12 cellular contexts compared by ENCODE assay signal in genomic region chr6:159633196-159633595, GRCh38. TPM values are rescaled to one million over a fixed set of nuclear protein-coding genes. Genes with fewer than 3 reads are reported as not detected.
DNase-seq lines count a peak whose midpoint lies in the region; ATAC-seq and TF ChIP-seq lines count a peak whose summit lies in the region.
"Had no signal": no experiment of that assay in that cellular context is flagged by ENCODE, and none has a peak within 500 bp of the region (broad histone marks: within the 10 kb centered on the region; RNA-seq: fewer than 3 reads in every experiment).

No MANE protein-coding gene starts in this region.

- ATAC-seq in psoas muscle: no peak
- no peak for ATAC-seq in HG02588 (IDR thresholded peaks at IDR 0.05; ENCODE audit: unreplicated experiment)

- peak; percentile 1 for DNase-seq in SIG-M5 treated with dmso at 0.1 percent for 504 hours (lab: John Stamatoyannopoulos, UW; ENCODE audit: unreplicated experiment)
- no peak for DNase-seq in SIG-M5 (lab: John Stamatoyannopoulos, UW)
- DNase-seq in cardiac fibroblast (ENCODE audit: low read depth in 2 of 2): peak; percentile 15 to 35
- DNase-seq in psoas muscle: no peak
- DNase-seq in GDM1 (lab: John Stamatoyannopoulos, UW): no peak
- no peak for DNase-seq in occipital lobe (lab: John Stamatoyannopoulos, UW)
- DNase-seq: activated CD8-positive, alpha-beta memory T cell treated with anti-CD3 and anti-CD28 coated beads, Interleukin-2, amount 50 U/mL, for 4 hours; CD4-positive, alpha-beta T cell; NCI-H446 treated with DMSO at 0.1 percent for 48 hours had no signal

- H3K27ac ChIP-seq in psoas muscle: no peak overlapping the region

- WGBS in psoas muscle, 3 donors: 83 to 87% (median 87%) methylated on average over 5 of the region's 5 CpGs

- TF ChIP-seq CTCF in LNCAP (IDR thresholded peaks at IDR 0.05) (peak; percentile 40; the same call in 1 of the 2 replicates), cardiac fibroblast (IDR thresholded peaks at IDR 0.05; ENCODE audit: low read depth, low read length) (peak; percentile 52), psoas muscle (IDR thresholded peaks at IDR 0.05) (peak; percentile 8)

- no peaks in the 10 kb centered on the region for H3K9me3 ChIP-seq in psoas muscle

- intact Hi-C loops in psoas muscle (cut with DNase I): no loop called here

- peaks cover 0 to 22% of the 10 kb centered on the region in 2 donors for H3K36me3 ChIP-seq in psoas muscle (ENCODE audit: insufficient read depth in 1 of 2, low read depth in 1 of 2)

- no peaks in the 10 kb centered on the region for H3K4me1 ChIP-seq in psoas muscle

- H3K4me3 ChIP-seq in cardiac fibroblast (replicated peaks in 1 of 2; ENCODE audit: low read depth in 2 of 2, low read length in 2 of 2) (no peak overlapping the region), psoas muscle (no peak overlapping the region)
- H3K4me3 ChIP-seq: skin epidermis had no signal

- no peaks in the 10 kb centered on the region for H3K27me3 ChIP-seq in psoas muscle (ENCODE audit: insufficient read depth in 3 of 3, low read length in 2 of 3)

RNA-seq across cellular contexts. Expression of gene SOD2, which starts 59.8 kb away (rescaled TPM):
- total RNA-seq in psoas muscle (1,000 to 10,000 TPM in 3 of 4 donors, 100 to 1,000 TPM in 1; 573 to 7,738 (median 3,937) TPM), occipital lobe (75.2 TPM)
- polyA plus RNA-seq in psoas muscle: over 10,000 TPM in 1 of 3 donors, 1,000 to 10,000 TPM in 2; 5,251 to 11,097 (median 6,044) TPM

Comparison
In these comparisons a context has a peak if more than half of its experiments do, and no peak if none do; other contexts are left out.
1. DNase-seq: peak in SIG-M5 treated with dmso at 0.1 percent for 504 hours (single experiment) and cardiac fibroblast (2 of 2); none in SIG-M5 (single experiment), psoas muscle (0 of 2), GDM1 (single experiment) and occipital lobe (single experiment).
2. Peak in every context shown above with its lines, with median percentiles within 50 percentile points of each other: CTCF ChIP-seq.